Comparison of ENCODE assay signal across 12 cellular contexts in genomic region chr2:47014564-47015051, GRCh38.
DNase-seq lines count a peak whose midpoint lies in the region; ATAC-seq and TF ChIP-seq lines count a peak whose summit lies in the region.
"Had no signal": no experiment of that assay in that cellular context is flagged by ENCODE, and none has a peak within 500 bp of the region (broad histone marks: within the 10 kb centered on the region; RNA-seq: fewer than 3 reads in every experiment).

No MANE protein-coding gene starts in this region.

- peaks cover 21 to 45% of the 10 kb centered on the region in 2 experiments for H3K4me1 ChIP-seq in SK-N-SH (ENCODE audit: control insufficient read depth in 1 of 2, insufficient read depth in 2 of 2, low read depth in 1 of 2, low read length in 1 of 2)
- H3K4me1 ChIP-seq in muscle layer of colon (ENCODE audit: insufficient read depth, low read length), result peaks cover 63% of the 10 kb centered on the region

- H3K27me3 ChIP-seq in SK-N-SH (ENCODE audit: insufficient read depth) (no peaks in the 10 kb centered on the region), muscle layer of colon (ENCODE audit: control insufficient read depth in 1 of 2, insufficient read depth in 2 of 2, low read length in 2 of 2) (no peaks in the 10 kb centered on the region)

- ATAC-seq in SK-N-SH treated with all-trans-retinoic acid at 6 μM for 48 hours, result no peak

- H3K4me3 ChIP-seq in SK-N-SH (ENCODE audit: low read depth in 2 of 2, low read length in 1 of 2), result no peak overlapping the region
- H3K4me3 ChIP-seq in muscle layer of colon (ENCODE audit: low read depth in 1 of 2, low read length in 2 of 2), result no peak overlapping the region

- H3F3A ChIP-seq in SK-N-SH (replicated peaks; ENCODE audit: insufficient read depth), result peaks cover 18% of the 10 kb centered on the region

- 93% methylated on average over 11 of the region's 11 CpGs for WGBS in SK-N-SH (ENCODE audit: low lambda C conversion rate)

- TF ChIP-seq RAD21 in SK-N-SH (IDR thresholded peaks at IDR 0.05; ENCODE audit: low read length), result no peak

- CTCF ChIA-PET in SK-N-SH (lab: Yijun Ruan, JAX), result interaction anchor here (1.0 to 3.2 kb wide), 10 partner anchors 9 to 309 kb away, joined by 3 to 23 read pairs (median 6); no protein-coding TSS in a partner anchor

- H3K36me3 ChIP-seq in SK-N-SH (replicated peaks in 1 of 2; ENCODE audit: control insufficient read depth in 1 of 2, insufficient read depth in 2 of 2, low read length in 1 of 2) (peaks cover 4 to 9% of the 10 kb centered on the region in 2 experiments), muscle layer of colon (ENCODE audit: insufficient read depth, low read length) (peaks cover 15% of the 10 kb centered on the region)

- TF ChIP-seq EP300 in SK-N-SH (IDR thresholded peaks at IDR 0.05; ENCODE audit: borderline replicate concordance in 1 of 2, low read depth in 1 of 2, low read length in 1 of 2), result no peak

- no peaks in the 10 kb centered on the region for H3K79me2 ChIP-seq in SK-N-SH (ENCODE audit: insufficient read depth)

- H3K4me2 ChIP-seq in SK-N-SH, result no peak overlapping the region

- H3K9me2 ChIP-seq in SK-N-SH, result no peaks in the 10 kb centered on the region

- H3K9me3 ChIP-seq in SK-N-SH (no peaks in the 10 kb centered on the region), muscle layer of colon (ENCODE audit: low read length) (no peaks in the 10 kb centered on the region)

- POLR2A ChIA-PET in SK-N-SH (lab: Yijun Ruan, JAX), result interaction anchor here (0.8 to 1.1 kb wide), 2 partner anchors 17 to 27 kb away, joined by 3 read pairs; no protein-coding TSS in a partner anchor

- H4K20me1 ChIP-seq in SK-N-SH (ENCODE audit: insufficient read depth), result no peaks in the 10 kb centered on the region

- H3K27ac ChIP-seq in SK-N-SH (ENCODE audit: low read depth in 2 of 2, low read length in 1 of 2), result peak overlapping the region; percentile 84 to 86; a peak in 3 of 4 replicates
- peak overlapping the region; percentile 81 for H3K27ac ChIP-seq in muscle layer of colon (ENCODE audit: low read depth, low read length)
- H3K27ac ChIP-seq in temporal lobe (ENCODE audit: low read depth, low read length), result peak overlapping the region; percentile 90

- H2AFZ ChIP-seq in SK-N-SH (ENCODE audit: low read depth), result no peak overlapping the region

- no peak for TF ChIP-seq CTCF in SK-N-SH (IDR thresholded peaks at IDR 0.05)

- H3K9ac ChIP-seq in SK-N-SH (no peak overlapping the region), muscle layer of colon (ENCODE audit: low read length) (no peak overlapping the region)

- no peak for DNase-seq in SK-N-SH
- peak; percentile 88 for DNase-seq in cerebellar cortex (ENCODE audit: low spot score)
- DNase-seq in stimulated activated CD4-positive, alpha-beta T cell treated with anti-CD3 and anti-CD28 coated beads, Interleukin-15, amount 100 ng/mL, for 24 hours, result no peak
- DNase-seq in NCI-H2227 (lab: John Stamatoyannopoulos, UW; ENCODE audit: unreplicated experiment), result no peak
- DNase-seq in stimulated activated naive CD4-positive, alpha-beta T cell (lab: John Stamatoyannopoulos, UW), result no peak
- DNase-seq: activated CD8-positive, alpha-beta memory T cell treated with anti-CD3 and anti-CD28 coated beads, Interleukin-2, amount 50 U/mL, for 4 hours; DND-41; NCI-H1436 treated with DMSO at 0.1 percent for 48 hours; T-helper 9 cell had no signal

TF ChIP-seq in SK-N-SH, 30 proteins besides CTCF, POLR2A, EP300 and RAD21 (continues in another document):
- TF ChIP-seq ELF1 (IDR thresholded peaks at IDR 0.05) (no peak), SMC3 (IDR thresholded peaks at IDR 0.05; ENCODE audit: low read depth, low read length) (no peak), PBX3 (IDR thresholded peaks at IDR 0.05) (no peak), TCF12 (IDR thresholded peaks at IDR 0.05) (no peak), TAF1 (IDR thresholded peaks at IDR 0.05; ENCODE audit: borderline replicate concordance, low read depth, low read length) (no peak), GABPA (IDR thresholded peaks at IDR 0.05; ENCODE audit: low read depth) (no peak), GATA2 (CRISPR knock-in tag; IDR thresholded peaks at IDR 0.05) (no peak), EZH2phosphoT487 (IDR thresholded peaks at IDR 0.05; ENCODE audit: borderline replicate concordance, low read depth) (no peak), MXI1 (IDR thresholded peaks at IDR 0.05; ENCODE audit: low read depth, low read length) (no peak), RXRA (IDR thresholded peaks at IDR 0.05; ENCODE audit: borderline replicate concordance, low read depth) (no peak), FOXM1 (IDR thresholded peaks at IDR 0.05; ENCODE audit: low read depth) (no peak), TEAD4 (IDR thresholded peaks at IDR 0.05; ENCODE audit: borderline replicate concordance, insufficient read depth) (no peak), NFIC (IDR thresholded peaks at IDR 0.05; ENCODE audit: borderline replicate concordance) (no peak), JUND (IDR thresholded peaks at IDR 0.05) (no peak), USF1 (IDR thresholded peaks at IDR 0.05; ENCODE audit: borderline replicate concordance, low read depth) (no peak), YY1 (IDR thresholded peaks at IDR 0.05; ENCODE audit: low read depth) (no peak), MAX (IDR thresholded peaks at IDR 0.05; ENCODE audit: low read depth) (no peak), MEF2A (IDR thresholded peaks at IDR 0.05; ENCODE audit: borderline replicate concordance, low read depth) (no peak)

TF ChIP-seq in SK-N-SH treated with all-trans-retinoic acid at 6 μM for 48 hours, 23 proteins besides CTCF, POLR2A, EP300 and RAD21:
- TF ChIP-seq GLIS3 (CRISPR knock-in tag; IDR thresholded peaks at IDR 0.05) (no peak), POU6F1 (CRISPR knock-in tag; IDR thresholded peaks at IDR 0.05; ENCODE audit: borderline replicate concordance, low read depth) (no peak), TSHZ2 (CRISPR knock-in tag; IDR thresholded peaks at IDR 0.05) (no peak), CREB5 (CRISPR knock-in tag; IDR thresholded peaks at IDR 0.05; ENCODE audit: low read depth) (no peak)
